Comparison of ENCODE assay signal across 1 cellular context in genomic region chr10:100878291-100878910, GRCh38.
A peak's percentile ranks its signal among the peaks of the same experiment; 100 is the strongest.
TF ChIP-seq lines count a peak whose summit lies in the region.

No MANE protein-coding gene starts in this region.

TF ChIP-seq in HepG2, 621 proteins besides CTCF, POLR2A, EP300 and RAD21 (continued from another document and continues in another):
- no peak for TF ChIP-seq ZBTB33 (CRISPR knock-in tag; IDR thresholded peaks at IDR 0.05)
- no peak for TF ChIP-seq ZNF235 (CRISPR knock-in tag; IDR thresholded peaks at IDR 0.05; ENCODE audit: borderline replicate concordance)
- no peak for TF ChIP-seq PCBP1 (IDR thresholded peaks at IDR 0.05; ENCODE audit: borderline replicate concordance, low read depth, low read length)
- TF ChIP-seq TBX2 (CRISPR knock-in tag; IDR thresholded peaks at IDR 0.05; ENCODE audit: borderline replicate concordance): no peak
- TF ChIP-seq ZNF609 (CRISPR knock-in tag; IDR thresholded peaks at IDR 0.05; ENCODE audit: borderline replicate concordance): 0 out of 2 replicates have a peak, but pooled peaks have one; percentile 23
- no peak for TF ChIP-seq SRF (IDR thresholded peaks at IDR 0.05; ENCODE audit: low read depth, low read length)
- peak; percentile 67 for TF ChIP-seq ZNF501 (CRISPR knock-in tag; IDR thresholded peaks at IDR 0.05)
- TF ChIP-seq ZNF746 (CRISPR knock-in tag; IDR thresholded peaks at IDR 0.05): no peak
- no peak for TF ChIP-seq STAT6 (CRISPR knock-in tag; IDR thresholded peaks at IDR 0.05; ENCODE audit: borderline replicate concordance)
- TF ChIP-seq PATZ1 (CRISPR knock-in tag; IDR thresholded peaks at IDR 0.05): peak; percentile 73; the same call in 1 of the 2 replicates
- TF ChIP-seq, protein P1, sequence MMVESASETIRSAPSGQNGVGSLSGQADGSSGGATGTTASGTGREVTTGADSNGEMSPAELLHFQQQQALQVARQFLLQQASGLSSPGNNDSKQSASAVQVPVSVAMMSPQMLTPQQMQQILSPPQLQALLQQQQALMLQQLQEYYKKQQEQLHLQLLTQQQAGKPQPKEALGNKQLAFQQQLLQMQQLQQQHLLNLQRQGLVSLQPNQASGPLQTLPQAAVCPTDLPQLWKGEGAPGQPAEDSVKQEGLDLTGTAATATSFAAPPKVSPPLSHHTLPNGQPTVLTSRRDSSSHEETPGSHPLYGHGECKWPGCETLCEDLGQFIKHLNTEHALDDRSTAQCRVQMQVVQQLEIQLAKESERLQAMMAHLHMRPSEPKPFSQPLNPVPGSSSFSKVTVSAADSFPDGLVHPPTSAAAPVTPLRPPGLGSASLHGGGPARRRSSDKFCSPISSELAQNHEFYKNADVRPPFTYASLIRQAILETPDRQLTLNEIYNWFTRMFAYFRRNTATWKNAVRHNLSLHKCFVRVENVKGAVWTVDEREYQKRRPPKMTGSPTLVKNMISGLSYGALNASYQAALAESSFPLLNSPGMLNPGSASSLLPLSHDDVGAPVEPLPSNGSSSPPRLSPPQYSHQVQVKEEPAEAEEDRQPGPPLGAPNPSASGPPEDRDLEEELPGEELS (CRISPR knock-in tag; IDR thresholded peaks at IDR 0.05): 0 out of 2 replicates have a peak, but pooled peaks have one; percentile 23
- no peak for TF ChIP-seq ZNF317 (CRISPR knock-in tag; IDR thresholded peaks at IDR 0.05)
- TF ChIP-seq GFI1 (CRISPR knock-in tag; IDR thresholded peaks at IDR 0.05; ENCODE audit: borderline replicate concordance): no peak
- TF ChIP-seq ZNF354B (CRISPR knock-in tag; IDR thresholded peaks at IDR 0.05): no peak
- no peak for TF ChIP-seq THAP11 (CRISPR knock-in tag; IDR thresholded peaks at IDR 0.05)
- 0 out of 2 replicates have a peak, but pooled peaks have one; percentile 17 for TF ChIP-seq SMAD3 (CRISPR knock-in tag; IDR thresholded peaks at IDR 0.05)
- TF ChIP-seq ZNF441 (CRISPR knock-in tag; IDR thresholded peaks at IDR 0.05; ENCODE audit: borderline replicate concordance): no peak
- TF ChIP-seq RFX5 (IDR thresholded peaks at IDR 0.05; ENCODE audit: low read depth, low read length): no peak
- TF ChIP-seq, protein P2, sequence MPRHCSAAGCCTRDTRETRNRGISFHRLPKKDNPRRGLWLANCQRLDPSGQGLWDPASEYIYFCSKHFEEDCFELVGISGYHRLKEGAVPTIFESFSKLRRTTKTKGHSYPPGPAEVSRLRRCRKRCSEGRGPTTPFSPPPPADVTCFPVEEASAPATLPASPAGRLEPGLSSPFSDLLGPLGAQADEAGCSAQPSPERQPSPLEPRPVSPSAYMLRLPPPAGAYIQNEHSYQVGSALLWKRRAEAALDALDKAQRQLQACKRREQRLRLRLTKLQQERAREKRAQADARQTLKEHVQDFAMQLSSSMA (CRISPR knock-in tag; IDR thresholded peaks at IDR 0.05): no peak
- TF ChIP-seq GTF2F1 (IDR thresholded peaks at IDR 0.05; ENCODE audit: low read length): no peak
- TF ChIP-seq NFRKB (IDR thresholded peaks at IDR 0.05): no peak
- TF ChIP-seq TEAD3 (CRISPR knock-in tag; optimal IDR thresholded peaks at IDR 0.05; ENCODE audit: borderline replicate concordance): no peak
- no peak for TF ChIP-seq ZNF326 (CRISPR knock-in tag; IDR thresholded peaks at IDR 0.05; ENCODE audit: borderline replicate concordance)
- no peak for TF ChIP-seq CREB3 (CRISPR knock-in tag; IDR thresholded peaks at IDR 0.05)
- TF ChIP-seq ZNF841 (CRISPR knock-in tag; IDR thresholded peaks at IDR 0.05; ENCODE audit: borderline replicate concordance): no peak
- TF ChIP-seq, protein P3, sequence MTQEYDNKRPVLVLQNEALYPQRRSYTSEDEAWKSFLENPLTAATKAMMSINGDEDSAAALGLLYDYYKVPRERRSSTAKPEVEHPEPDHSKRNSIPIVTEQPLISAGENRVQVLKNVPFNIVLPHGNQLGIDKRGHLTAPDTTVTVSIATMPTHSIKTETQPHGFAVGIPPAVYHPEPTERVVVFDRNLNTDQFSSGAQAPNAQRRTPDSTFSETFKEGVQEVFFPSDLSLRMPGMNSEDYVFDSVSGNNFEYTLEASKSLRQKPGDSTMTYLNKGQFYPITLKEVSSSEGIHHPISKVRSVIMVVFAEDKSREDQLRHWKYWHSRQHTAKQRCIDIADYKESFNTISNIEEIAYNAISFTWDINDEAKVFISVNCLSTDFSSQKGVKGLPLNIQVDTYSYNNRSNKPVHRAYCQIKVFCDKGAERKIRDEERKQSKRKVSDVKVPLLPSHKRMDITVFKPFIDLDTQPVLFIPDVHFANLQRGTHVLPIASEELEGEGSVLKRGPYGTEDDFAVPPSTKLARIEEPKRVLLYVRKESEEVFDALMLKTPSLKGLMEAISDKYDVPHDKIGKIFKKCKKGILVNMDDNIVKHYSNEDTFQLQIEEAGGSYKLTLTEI (CRISPR knock-in tag; conservative IDR thresholded peaks at IDR 0.05): no peak
- no peak for TF ChIP-seq ZNF776 (CRISPR knock-in tag; IDR thresholded peaks at IDR 0.05)
- TF ChIP-seq ZFP62 (CRISPR knock-in tag; IDR thresholded peaks at IDR 0.05): no peak
- no peak for TF ChIP-seq ZNF652 (CRISPR knock-in tag; IDR thresholded peaks at IDR 0.05; ENCODE audit: borderline replicate concordance, low read depth)
- TF ChIP-seq ZNF674 (CRISPR knock-in tag; IDR thresholded peaks at IDR 0.05; ENCODE audit: low read depth): no peak
- peak; percentile 39; the same call in 1 of the 2 replicates for TF ChIP-seq ZNF331 (CRISPR knock-in tag; IDR thresholded peaks at IDR 0.05)
- TF ChIP-seq, protein P4, sequence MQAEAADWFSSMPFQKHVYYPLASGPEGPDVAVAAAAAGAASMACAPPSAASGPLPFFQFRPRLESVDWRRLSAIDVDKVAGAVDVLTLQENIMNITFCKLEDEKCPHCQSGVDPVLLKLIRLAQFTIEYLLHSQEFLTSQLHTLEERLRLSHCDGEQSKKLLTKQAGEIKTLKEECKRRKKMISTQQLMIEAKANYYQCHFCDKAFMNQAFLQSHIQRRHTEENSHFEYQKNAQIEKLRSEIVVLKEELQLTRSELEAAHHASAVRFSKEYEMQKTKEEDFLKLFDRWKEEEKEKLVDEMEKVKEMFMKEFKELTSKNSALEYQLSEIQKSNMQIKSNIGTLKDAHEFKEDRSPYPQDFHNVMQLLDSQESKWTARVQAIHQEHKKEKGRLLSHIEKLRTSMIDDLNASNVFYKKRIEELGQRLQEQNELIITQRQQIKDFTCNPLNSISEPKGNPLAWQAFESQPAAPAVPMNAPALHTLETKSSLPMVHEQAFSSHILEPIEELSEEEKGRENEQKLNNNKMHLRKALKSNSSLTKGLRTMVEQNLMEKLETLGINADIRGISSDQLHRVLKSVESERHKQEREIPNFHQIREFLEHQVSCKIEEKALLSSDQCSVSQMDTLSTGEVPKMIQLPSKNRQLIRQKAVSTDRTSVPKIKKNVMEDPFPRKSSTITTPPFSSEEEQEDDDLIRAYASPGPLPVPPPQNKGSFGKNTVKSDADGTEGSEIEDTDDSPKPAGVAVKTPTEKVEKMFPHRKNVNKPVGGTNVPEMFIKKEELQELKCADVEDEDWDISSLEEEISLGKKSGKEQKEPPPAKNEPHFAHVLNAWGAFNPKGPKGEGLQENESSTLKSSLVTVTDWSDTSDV (CRISPR knock-in tag; IDR thresholded peaks at IDR 0.05): no peak
- TF ChIP-seq ZNF143 (CRISPR knock-in tag; IDR thresholded peaks at IDR 0.05): no peak
- TF ChIP-seq POLR2G (IDR thresholded peaks at IDR 0.05; ENCODE audit: low read depth, low read length): no peak
- TF ChIP-seq ZNF619 (CRISPR knock-in tag; IDR thresholded peaks at IDR 0.05): no peak
